ENCODE assay signal across 12 cellular contexts in genomic region chrX:96102997-96103396, GRCh38.
"Had no signal": no experiment of that assay in that cellular context is flagged by ENCODE, and none has a peak within 500 bp of the region (broad histone marks: within the 10 kb centered on the region; RNA-seq: fewer than 3 reads in every experiment).

No MANE protein-coding gene starts in this region.

- H3K4me1 Mint-ChIP-seq: activated B cell treated with CpG ODN at 0.5 μM for 24 hours; activated naive CD4-positive, alpha-beta T cell treated with anti-CD3 and anti-CD28 coated beads, Interleukin-2, amount 50 U/mL, for 24 hours; nephron; stimulated activated effector memory CD8-positive, alpha-beta T cell treated with anti-CD3 and anti-CD28 coated beads, Interleukin-12 subunit alpha, Interleukin-12 subunit beta, amount 100 ng/mL, for 72 hours had no signal

- H3K27me3 Mint-ChIP-seq: activated B cell treated with CpG ODN at 0.5 μM for 24 hours; activated CD8-positive, alpha-beta T cell treated with anti-CD3 and anti-CD28 coated beads for 36 hours; activated naive CD4-positive, alpha-beta T cell treated with anti-CD3 and anti-CD28 coated beads, Interleukin-2, amount 50 U/mL, for 24 hours had no signal

- H3K27ac Mint-ChIP-seq: activated B cell treated with CpG ODN at 0.5 μM for 24 hours; activated CD8-positive, alpha-beta T cell treated with anti-CD3 and anti-CD28 coated beads for 36 hours; activated naive CD4-positive, alpha-beta T cell treated with anti-CD3 and anti-CD28 coated beads, Interleukin-2, amount 50 U/mL, for 24 hours; nephron; stimulated activated effector memory CD8-positive, alpha-beta T cell treated with anti-CD3 and anti-CD28 coated beads, Interleukin-12 subunit alpha, Interleukin-12 subunit beta, amount 100 ng/mL, for 72 hours; T-helper 2 cell treated with Interferon-gamma antibody and Interleukin-4, amounts not matched to agents 5 μg/mL and 100 μg/mL, for 36 hours had no signal

- H3K4me3 Mint-ChIP-seq: activated B cell treated with CpG ODN at 0.5 μM for 24 hours; activated CD8-positive, alpha-beta T cell treated with anti-CD3 and anti-CD28 coated beads for 36 hours; activated naive CD4-positive, alpha-beta T cell treated with anti-CD3 and anti-CD28 coated beads, Interleukin-2, amount 50 U/mL, for 24 hours; nephron; stimulated activated effector memory CD8-positive, alpha-beta T cell treated with anti-CD3 and anti-CD28 coated beads, Interleukin-12 subunit alpha, Interleukin-12 subunit beta, amount 100 ng/mL, for 72 hours; T-helper 2 cell treated with Interferon-gamma antibody and Interleukin-4, amounts not matched to agents 5 μg/mL and 100 μg/mL, for 36 hours had no signal

- H3K9me3 Mint-ChIP-seq: activated naive CD4-positive, alpha-beta T cell treated with anti-CD3 and anti-CD28 coated beads, Interleukin-2, amount 50 U/mL, for 24 hours; nephron had no signal

- DNase-seq: activated B cell treated with CpG ODN at 0.5 μM for 24 hours; activated CD4-positive, alpha-beta T cell treated with anti-CD3 and anti-CD28 coated beads for 48 hours; activated CD8-positive, alpha-beta memory T cell treated with anti-CD3 and anti-CD28 coated beads, Interleukin-2, amount 50 U/mL, for 4 hours; activated CD8-positive, alpha-beta T cell treated with anti-CD3 and anti-CD28 coated beads for 36 hours; activated effector memory CD4-positive, alpha-beta T cell treated with anti-CD3 and anti-CD28 coated beads, Interleukin-2, amount 50 U/mL, for 16 hours; activated T-cell treated with anti-CD3 and anti-CD28 coated beads, Interleukin-2, amount 50 U/mL, for 48 hours; adrenal gland; mesendoderm had no signal

- H3K36me3 Mint-ChIP-seq: activated naive CD4-positive, alpha-beta T cell treated with anti-CD3 and anti-CD28 coated beads, Interleukin-2, amount 50 U/mL, for 24 hours; stimulated activated effector memory CD8-positive, alpha-beta T cell treated with anti-CD3 and anti-CD28 coated beads, Interleukin-12 subunit alpha, Interleukin-12 subunit beta, amount 100 ng/mL, for 72 hours had no signal
